2 cellular contexts compared by ENCODE assay signal in genomic region chr6:153001767-153002612, GRCh38.
A peak's percentile ranks its signal among the peaks of the same experiment; 100 is the strongest.
TF ChIP-seq lines count a peak whose summit lies in the region.

No MANE protein-coding gene starts in this region.

TF ChIP-seq in SK-N-SH, 30 proteins besides CTCF, POLR2A, EP300 and RAD21:
- TF ChIP-seq TAF1 (IDR thresholded peaks at IDR 0.05; ENCODE audit: borderline replicate concordance, low read depth, low read length), result no peak
- no peak for TF ChIP-seq FOSL2 (IDR thresholded peaks at IDR 0.05; ENCODE audit: borderline replicate concordance, low read depth)

TF ChIP-seq in H1, 55 proteins besides CTCF, POLR2A, EP300 and RAD21 (continued from another document):
- TF ChIP-seq ASH2L (IDR thresholded peaks at IDR 0.05; ENCODE audit: low read length) (no peak), JUND (IDR thresholded peaks at IDR 0.05; ENCODE audit: low read length) (no peak), PHF8 (conservative IDR thresholded peaks at IDR 0.05; ENCODE audit: low read depth, low read length) (peak; percentile 83), TCF12 (IDR thresholded peaks at IDR 0.05; ENCODE audit: low read depth, low read length) (no peak), KDM4A (IDR thresholded peaks at IDR 0.05; ENCODE audit: low read depth, low read length, severe bottlenecking) (peak; percentile 33), TAF1 (IDR thresholded peaks at IDR 0.05; ENCODE audit: low read depth, low read length) (peak; percentile 35; the same call in 1 of the 2 replicates), SIN3A (conservative IDR thresholded peaks at IDR 0.05 in 1 of 2, IDR thresholded peaks at IDR 0.05 in 1 of 2; ENCODE audit: low read depth in 1 of 2, low read length in 2 of 2) (peak; percentile 40 to 61; a peak in 2 of 4 replicates)
